In the genomic region with DNA sequence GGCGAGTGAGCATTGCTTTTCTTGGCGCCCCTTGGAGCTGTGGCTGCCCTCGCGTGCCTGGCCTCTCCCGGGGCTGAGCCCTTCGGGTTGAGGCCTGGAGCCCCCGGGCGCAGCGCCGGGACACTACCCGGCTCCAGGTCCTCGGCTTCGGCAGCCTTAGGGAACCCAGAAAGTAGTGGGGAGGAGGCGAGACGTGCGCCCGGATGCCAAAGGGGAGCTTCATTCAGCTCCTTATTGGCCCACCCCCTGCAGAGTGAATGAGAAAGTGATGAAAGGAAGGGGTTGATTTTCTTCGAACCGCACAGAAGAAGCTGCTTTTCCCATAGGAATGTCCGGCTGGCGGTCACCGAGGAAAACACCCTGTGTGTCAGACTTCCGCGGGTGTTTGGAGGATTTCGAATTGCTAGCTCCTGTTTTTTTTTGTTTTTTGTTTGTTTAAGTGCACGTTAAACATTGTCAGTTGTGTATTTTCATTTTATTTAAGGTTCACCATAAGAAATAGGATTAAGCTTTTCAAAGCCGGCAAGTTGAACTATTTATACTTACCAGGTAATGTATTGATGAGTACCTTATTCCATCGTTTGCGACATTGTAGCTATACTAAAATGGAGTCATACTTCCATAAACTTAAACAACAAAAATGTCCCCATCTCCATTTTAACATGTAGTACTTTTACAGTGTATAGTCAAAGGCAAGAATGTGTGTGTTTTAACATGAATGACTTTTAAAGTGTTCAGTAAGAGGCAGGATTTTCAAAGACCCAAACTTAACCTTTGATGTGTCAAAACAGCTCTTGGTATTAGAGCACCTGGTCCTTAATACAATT, we compare ENCODE assay signal across 1 cellular context.
TF ChIP-seq lines count a peak whose summit lies in the region.

No MANE protein-coding gene starts in this region.

TF ChIP-seq in GM23338, 12 proteins besides CTCF, POLR2A, EP300 and RAD21 (continued from another document):
- TF ChIP-seq, protein P1, sequence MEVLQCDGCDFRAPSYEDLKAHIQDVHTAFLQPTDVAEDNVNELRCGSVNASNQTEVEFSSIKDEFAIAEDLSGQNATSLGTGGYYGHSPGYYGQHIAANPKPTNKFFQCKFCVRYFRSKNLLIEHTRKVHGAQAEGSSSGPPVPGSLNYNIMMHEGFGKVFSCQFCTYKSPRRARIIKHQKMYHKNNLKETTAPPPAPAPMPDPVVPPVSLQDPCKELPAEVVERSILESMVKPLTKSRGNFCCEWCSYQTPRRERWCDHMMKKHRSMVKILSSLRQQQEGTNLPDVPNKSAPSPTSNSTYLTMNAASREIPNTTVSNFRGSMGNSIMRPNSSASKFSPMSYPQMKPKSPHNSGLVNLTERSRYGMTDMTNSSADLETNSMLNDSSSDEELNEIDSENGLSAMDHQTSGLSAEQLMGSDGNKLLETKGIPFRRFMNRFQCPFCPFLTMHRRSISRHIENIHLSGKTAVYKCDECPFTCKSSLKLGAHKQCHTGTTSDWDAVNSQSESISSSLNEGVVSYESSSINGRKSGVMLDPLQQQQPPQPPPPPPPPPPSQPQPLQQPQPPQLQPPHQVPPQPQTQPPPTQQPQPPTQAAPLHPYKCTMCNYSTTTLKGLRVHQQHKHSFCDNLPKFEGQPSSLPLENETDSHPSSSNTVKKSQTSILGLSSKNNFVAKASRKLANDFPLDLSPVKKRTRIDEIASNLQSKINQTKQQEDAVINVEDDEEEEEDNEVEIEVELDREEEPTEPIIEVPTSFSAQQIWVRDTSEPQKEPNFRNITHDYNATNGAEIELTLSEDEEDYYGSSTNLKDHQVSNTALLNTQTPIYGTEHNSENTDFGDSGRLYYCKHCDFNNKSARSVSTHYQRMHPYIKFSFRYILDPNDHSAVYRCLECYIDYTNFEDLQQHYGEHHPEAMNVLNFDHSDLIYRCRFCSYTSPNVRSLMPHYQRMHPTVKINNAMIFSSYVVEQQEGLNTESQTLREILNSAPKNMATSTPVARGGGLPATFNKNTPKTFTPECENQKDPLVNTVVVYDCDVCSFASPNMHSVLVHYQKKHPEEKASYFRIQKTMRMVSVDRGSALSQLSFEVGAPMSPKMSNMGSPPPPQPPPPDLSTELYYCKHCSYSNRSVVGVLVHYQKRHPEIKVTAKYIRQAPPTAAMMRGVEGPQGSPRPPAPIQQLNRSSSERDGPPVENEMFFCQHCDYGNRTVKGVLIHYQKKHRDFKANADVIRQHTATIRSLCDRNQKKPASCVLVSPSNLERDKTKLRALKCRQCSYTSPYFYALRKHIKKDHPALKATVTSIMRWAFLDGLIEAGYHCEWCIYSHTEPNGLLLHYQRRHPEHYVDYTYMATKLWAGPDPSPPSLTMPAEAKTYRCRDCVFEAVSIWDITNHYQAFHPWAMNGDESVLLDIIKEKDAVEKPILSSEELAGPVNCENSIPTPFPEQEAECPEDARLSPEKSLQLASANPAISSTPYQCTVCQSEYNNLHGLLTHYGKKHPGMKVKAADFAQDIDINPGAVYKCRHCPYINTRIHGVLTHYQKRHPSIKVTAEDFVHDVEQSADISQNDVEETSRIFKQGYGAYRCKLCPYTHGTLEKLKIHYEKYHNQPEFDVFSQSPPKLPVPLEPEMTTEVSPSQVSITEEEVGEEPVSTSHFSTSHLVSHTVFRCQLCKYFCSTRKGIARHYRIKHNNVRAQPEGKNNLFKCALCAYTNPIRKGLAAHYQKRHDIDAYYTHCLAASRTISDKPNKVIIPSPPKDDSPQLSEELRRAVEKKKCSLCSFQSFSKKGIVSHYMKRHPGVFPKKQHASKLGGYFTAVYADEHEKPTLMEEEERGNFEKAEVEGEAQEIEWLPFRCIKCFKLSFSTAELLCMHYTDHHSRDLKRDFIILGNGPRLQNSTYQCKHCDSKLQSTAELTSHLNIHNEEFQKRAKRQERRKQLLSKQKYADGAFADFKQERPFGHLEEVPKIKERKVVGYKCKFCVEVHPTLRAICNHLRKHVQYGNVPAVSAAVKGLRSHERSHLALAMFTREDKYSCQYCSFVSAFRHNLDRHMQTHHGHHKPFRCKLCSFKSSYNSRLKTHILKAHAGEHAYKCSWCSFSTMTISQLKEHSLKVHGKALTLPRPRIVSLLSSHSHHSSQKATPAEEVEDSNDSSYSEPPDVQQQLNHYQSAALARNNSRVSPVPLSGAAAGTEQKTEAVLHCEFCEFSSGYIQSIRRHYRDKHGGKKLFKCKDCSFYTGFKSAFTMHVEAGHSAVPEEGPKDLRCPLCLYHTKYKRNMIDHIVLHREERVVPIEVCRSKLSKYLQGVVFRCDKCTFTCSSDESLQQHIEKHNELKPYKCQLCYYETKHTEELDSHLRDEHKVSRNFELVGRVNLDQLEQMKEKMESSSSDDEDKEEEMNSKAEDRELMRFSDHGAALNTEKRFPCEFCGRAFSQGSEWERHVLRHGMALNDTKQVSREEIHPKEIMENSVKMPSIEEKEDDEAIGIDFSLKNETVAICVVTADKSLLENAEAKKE (CRISPR knock-in tag; IDR thresholded peaks at IDR 0.05): no peak
